ENCODE assay signal across 16 cellular contexts in genomic region chr12:45243963-45244362, GRCh38. TPM values are rescaled to one million over a fixed set of nuclear protein-coding genes. Genes with fewer than 3 reads are reported as not detected.
DNase-seq lines count a peak whose midpoint lies in the region; ATAC-seq and TF ChIP-seq lines count a peak whose summit lies in the region.
"Had no signal": no experiment of that assay in that cellular context is flagged by ENCODE, and none has a peak within 500 bp of the region (broad histone marks: within the 10 kb centered on the region; RNA-seq: fewer than 3 reads in every experiment).

No MANE protein-coding gene starts in this region.

- H3K36me3 ChIP-seq in CD8-positive, alpha-beta T cell (ENCODE audit: insufficient read depth, low read length): no peaks in the 10 kb centered on the region
- no peaks in the 10 kb centered on the region for H3K36me3 ChIP-seq in psoas muscle (ENCODE audit: insufficient read depth in 1 of 2, low read depth in 1 of 2)
- H3K36me3 ChIP-seq: neutrophil, SJSA1 had no signal

- H3K4me1 Mint-ChIP-seq in CD8-positive, alpha-beta T cell (ENCODE audit: low read depth): peaks cover 29% of the 10 kb centered on the region
- H3K4me1 Mint-ChIP-seq in T-cell: peaks cover 35 to 56% (median 54%) of the 10 kb centered on the region in 3 donors

- H3K9me3 Mint-ChIP-seq in CD8-positive, alpha-beta T cell: no peaks in the 10 kb centered on the region
- peaks cover 0 to 4% (median 0%) of the 10 kb centered on the region in 3 donors for H3K9me3 Mint-ChIP-seq in T-cell
- H3K9me3 Mint-ChIP-seq: activated CD8-positive, alpha-beta T cell treated with anti-CD3 and anti-CD28 coated beads for 36 hours had no signal

- H3K27me3 ChIP-seq in CD8-positive, alpha-beta T cell (ENCODE audit: insufficient read depth, low read length): no peaks in the 10 kb centered on the region
- no peaks in the 10 kb centered on the region for H3K27me3 ChIP-seq in psoas muscle (ENCODE audit: insufficient read depth in 3 of 3, low read length in 2 of 3)
- H3K27me3 ChIP-seq: neutrophil, SJSA1, tibial nerve had no signal

- H3K27ac Mint-ChIP-seq in CD8-positive, alpha-beta T cell: peak overlapping the region; percentile 64
- no peak overlapping the region for H3K27ac Mint-ChIP-seq in T-cell
- H3K27ac Mint-ChIP-seq: activated CD8-positive, alpha-beta T cell treated with anti-CD3 and anti-CD28 coated beads for 36 hours had no signal

- ATAC-seq in CD8-positive, alpha-beta T cell: no peak
- peak; percentile 19 for ATAC-seq in GM21619 (IDR thresholded peaks at IDR 0.05; ENCODE audit: unreplicated experiment)
- no peak for ATAC-seq in T-cell (replicated peaks in 1 of 4)
- ATAC-seq in psoas muscle: peak in 3 of 4 donors; percentile 4 to 10 (median 9)
- no peak for ATAC-seq in GM21367 (IDR thresholded peaks at IDR 0.05; ENCODE audit: unreplicated experiment)

- H3K27me3 Mint-ChIP-seq in CD8-positive, alpha-beta T cell (ENCODE audit: low read depth): no peaks in the 10 kb centered on the region
- H3K27me3 Mint-ChIP-seq in T-cell: no peaks in the 10 kb centered on the region
- H3K27me3 Mint-ChIP-seq: activated CD8-positive, alpha-beta T cell treated with anti-CD3 and anti-CD28 coated beads for 36 hours had no signal

- peaks cover 3% of the 10 kb centered on the region for H3K36me3 Mint-ChIP-seq in CD8-positive, alpha-beta T cell
- H3K36me3 Mint-ChIP-seq in T-cell: peaks cover 3% of the 10 kb centered on the region

- peak overlapping the region; percentile 70 for H3K4me3 Mint-ChIP-seq in CD8-positive, alpha-beta T cell
- peak overlapping the region in 2 of 3 donors; percentile 40 to 62 for H3K4me3 Mint-ChIP-seq in T-cell
- H3K4me3 Mint-ChIP-seq: activated CD8-positive, alpha-beta T cell treated with anti-CD3 and anti-CD28 coated beads for 36 hours had no signal

- H3K27ac ChIP-seq in CD8-positive, alpha-beta T cell (ENCODE audit: low read depth, low read length): no peak overlapping the region
- H3K27ac ChIP-seq in psoas muscle: peak overlapping the region; percentile 68
- H3K27ac ChIP-seq: tibial nerve had no signal

- no peak overlapping the region for H3K4me3 ChIP-seq in CD8-positive, alpha-beta T cell (ENCODE audit: low read depth, low read length)
- peak overlapping the region; percentile 41 for H3K4me3 ChIP-seq in psoas muscle
- H3K4me3 ChIP-seq: tibial nerve had no signal

- POLR2A ChIA-PET in CD8-positive, alpha-beta T cell (lab: Charles Lee): no interaction called here
- POLR2A ChIA-PET in T-cell (lab: Charles Lee): no interaction called here

- TF ChIP-seq CTCF in CD8-positive, alpha-beta T cell (IDR thresholded peaks at IDR 0.05): no peak
- TF ChIP-seq CTCF in psoas muscle (IDR thresholded peaks at IDR 0.05): no peak

- 87 to 94% (median 91%) methylated on average over 4 of the region's 4 CpGs for WGBS in psoas muscle, 3 donors

- no peaks in the 10 kb centered on the region for H3K9me3 ChIP-seq in CD8-positive, alpha-beta T cell (ENCODE audit: low read length)
- H3K9me3 ChIP-seq in psoas muscle: no peaks in the 10 kb centered on the region
- H3K9me3 ChIP-seq: neutrophil, SJSA1, tibial nerve had no signal

- CTCF ChIA-PET in CD8-positive, alpha-beta T cell (lab: Charles Lee): no interaction called here
- CTCF ChIA-PET in T-cell (lab: Charles Lee): no interaction called here

- no peak for DNase-seq in CD8-positive, alpha-beta T cell
- no peak for DNase-seq in T-cell
- DNase-seq in psoas muscle: no peak
- no peak for DNase-seq in iPS-NIHi11 (ENCODE audit: low spot score)
- no peak for DNase-seq in NCI-H748 (lab: John Stamatoyannopoulos, UW; ENCODE audit: unreplicated experiment)
- no peak for DNase-seq in HuH-7.5 (ENCODE audit: low spot score)
- DNase-seq: activated CD8-positive, alpha-beta T cell treated with anti-CD3 and anti-CD28 coated beads for 36 hours; activated gamma-delta T cell treated with Interleukin-2 at 50 U/mL for 16 hours; DND-41; H7; stimulated activated CD4-positive, alpha-beta T cell treated with anti-CD3 and anti-CD28 coated beads, Interleukin-12 subunit alpha, Interleukin-12 subunit beta, amount 100 ng/mL, for 4 hours had no signal

- H3K4me1 ChIP-seq in CD8-positive, alpha-beta T cell (ENCODE audit: insufficient read depth, low read length): no peaks in the 10 kb centered on the region
- H3K4me1 ChIP-seq in psoas muscle: peaks cover 64% of the 10 kb centered on the region
- H3K4me1 ChIP-seq: tibial nerve had no signal

- intact Hi-C loops in CD8-positive, alpha-beta T cell (cut with DNase I, micrococcal nuclease): no loop called here
- intact Hi-C loops in psoas muscle (cut with DNase I): no loop called here

RNA-seq across cellular contexts. Expression of gene ANO6, which starts 28.1 kb away (rescaled TPM):
- total RNA-seq in CD8-positive, alpha-beta T cell: 1 to 10 TPM; 7.4 to 7.5 TPM
- total RNA-seq in T-cell (10 to 100 TPM; 17.9 to 22.5 (median 20.3) TPM), psoas muscle (100 to 1,000 TPM in 1 of 4 donors, 10 to 100 TPM in 3; 51.5 to 121 (median 65.5) TPM)
- 10 to 100 TPM; 25.6 to 36.9 (median 26.1) TPM for polyA plus RNA-seq in psoas muscle

Comparison
In these comparisons a context has a peak if more than half of its experiments do, and no peak if none do; other contexts are left out.
1. ATAC-seq: peak in GM21619 (single experiment) and psoas muscle (3 of 4); none in CD8-positive, alpha-beta T cell (single experiment), T-cell (0 of 4) and GM21367 (single experiment).